ENCODE assay signal across 20 cellular contexts in genomic region chr12:130137141-130138018, GRCh38. TPM values are rescaled to one million over a fixed set of nuclear protein-coding genes. Genes with fewer than 3 reads are reported as not detected.
A peak's percentile ranks its signal among the peaks of the same experiment; 100 is the strongest.
DNase-seq lines count a peak whose midpoint lies in the region; ATAC-seq, FAIRE-seq and TF ChIP-seq lines count a peak whose summit lies in the region.
"Had no signal": no experiment of that assay in that cellular context is flagged by ENCODE, and none has a peak within 500 bp of the region (broad histone marks: within the 10 kb centered on the region; RNA-seq: fewer than 3 reads in every experiment).

No MANE protein-coding gene starts in this region.

- DNase-seq in DMS53 treated with DMSO at 0.1 percent for 48 hours (lab: John Stamatoyannopoulos, UW; ENCODE audit: unreplicated experiment): peak; percentile 37
- peak; percentile 86 for DNase-seq in NCI-H1417 treated with DMSO at 0.1 percent for 48 hours (lab: John Stamatoyannopoulos, UW)
- DNase-seq in RWPE1 (ENCODE audit: low spot score): peak; percentile 66
- peak; percentile 69 for DNase-seq in keratinocyte (ENCODE audit: low read depth, low spot score)
- no peak for DNase-seq in small intestine
- no peak for DNase-seq in upper lobe of right lung
- DNase-seq in dermis blood vessel endothelial cell: no peak
- DNase-seq in pancreas: no peak
- DNase-seq: activated CD4-positive, alpha-beta T cell treated with anti-CD3 and anti-CD28 coated beads for 4 hours; body of pancreas; effector memory CD4-positive, alpha-beta T cell; EL; NCI-H187; T-helper 17 cell; uterus had no signal

- dilution Hi-C loops in keratinocyte (cut with MboI; ENCODE audit: extremely low pct_ligation_motif_present, low sequenced_read_pairs): no loop called here

- ATAC-seq in upper lobe of right lung (no peak), pancreas (no peak)
- ATAC-seq: body of pancreas, K562, Panc1, T-helper 17 cell had no signal

- peaks cover 2% of the 10 kb centered on the region for H3K9me1 ChIP-seq in keratinocyte (ENCODE audit: control insufficient read depth, extremely low read depth, insufficient read depth, low read length)

- H3K79me2 ChIP-seq in keratinocyte (ENCODE audit: control insufficient read depth, insufficient read depth, low read length): no peaks in the 10 kb centered on the region

- H3K4me1 ChIP-seq in keratinocyte (ENCODE audit: control insufficient read depth, extremely low read depth, insufficient read depth, low read length) (peaks cover 33% of the 10 kb centered on the region), small intestine (ENCODE audit: control insufficient read depth in 2 of 2, insufficient read depth in 1 of 2, low read depth in 1 of 2, low read length in 1 of 2) (no peaks in the 10 kb centered on the region), upper lobe of right lung (no peaks in the 10 kb centered on the region), pancreas (no peaks in the 10 kb centered on the region)
- H3K4me1 ChIP-seq: body of pancreas, uterus had no signal

- CTCF ChIA-PET in RWPE1 (lab: Yijun Ruan, JAX): interaction anchor here (0.6 to 1.5 kb wide), 3 partner anchors 15 to 89 kb away, joined by 3 to 5 read pairs (median 4); no protein-coding TSS in a partner anchor

- FAIRE-seq in keratinocyte (lab: Jason Lieb, UNC) (peak; percentile 74), small intestine (lab: Jason Lieb, UNC) (no peak), pancreas (lab: Jason Lieb, UNC) (no peak)
- FAIRE-seq: K562 had no signal

- peaks cover 3% of the 10 kb centered on the region for H3K27me3 ChIP-seq in keratinocyte (ENCODE audit: control insufficient read depth, extremely low read depth, insufficient read depth, low read length)
- no peaks in the 10 kb centered on the region for H3K27me3 ChIP-seq in small intestine (ENCODE audit: control insufficient read depth in 2 of 2, insufficient read depth in 2 of 2, low read length in 2 of 2)
- H3K27me3 ChIP-seq in upper lobe of right lung: no peaks in the 10 kb centered on the region
- H3K27me3 ChIP-seq in pancreas: peaks cover 0 to 4% (median 0%) of the 10 kb centered on the region in 4 donors
- H3K27me3 ChIP-seq: body of pancreas, uterus had no signal

- no peaks in the 10 kb centered on the region for H4K20me1 ChIP-seq in keratinocyte (ENCODE audit: control insufficient read depth, extremely low read depth, insufficient read depth, low read length)

- no peaks in the 10 kb centered on the region for H3K9me3 ChIP-seq in keratinocyte (ENCODE audit: control insufficient read depth, low read depth, low read length)
- H3K9me3 ChIP-seq in small intestine (ENCODE audit: control insufficient read depth, low read depth): no peaks in the 10 kb centered on the region
- no peaks in the 10 kb centered on the region for H3K9me3 ChIP-seq in upper lobe of right lung
- no peaks in the 10 kb centered on the region for H3K9me3 ChIP-seq in pancreas
- H3K9me3 ChIP-seq: body of pancreas, uterus had no signal

- POLR2A ChIA-PET in RWPE1 (lab: Yijun Ruan, JAX; ENCODE audit: low non-redundant PET): no interaction called here

- H3K9ac ChIP-seq in keratinocyte (ENCODE audit: control insufficient read depth, extremely low read depth, insufficient read depth, low read length): peak overlapping the region; percentile 61

- peak overlapping the region; percentile 87 for H3K27ac ChIP-seq in RWPE1
- H3K27ac ChIP-seq in keratinocyte (ENCODE audit: control insufficient read depth, insufficient read depth, low read length): peak overlapping the region; percentile 84
- no peak overlapping the region for H3K27ac ChIP-seq in small intestine (ENCODE audit: low read depth in 1 of 2, low read length in 1 of 2)
- H3K27ac ChIP-seq in upper lobe of right lung: no peak overlapping the region
- no peak overlapping the region for H3K27ac ChIP-seq in pancreas
- H3K27ac ChIP-seq: body of pancreas, uterus had no signal

- 42 to 53% (median 51%) methylated on average over 20 of the region's 20 CpGs for WGBS in small intestine, 3 donors
- WGBS in pancreas, 2 donors: 42 to 51% methylated on average over 20 of the region's 20 CpGs

- intact Hi-C loops in upper lobe of right lung (cut with DNase I) (no loop called here), pancreas (cut with DNase I) (no loop called here)

- H3K4me2 ChIP-seq in keratinocyte (ENCODE audit: control insufficient read depth, extremely low read depth, insufficient read depth, low read depth, low read length): peak overlapping the region; percentile 54

- peak overlapping the region; percentile 51 for H2AFZ ChIP-seq in keratinocyte (ENCODE audit: control insufficient read depth, low read length)

- H3K4me3 ChIP-seq in keratinocyte (ENCODE audit: control insufficient read depth in 2 of 3, extremely low read depth in 1 of 3, insufficient read depth in 2 of 3, low read depth in 1 of 3, low read length in 3 of 3) (peak overlapping the region; percentile 15 to 58 (median 27)), small intestine (ENCODE audit: low read depth in 1 of 2, low read length in 2 of 2) (no peak overlapping the region), upper lobe of right lung (no peak overlapping the region), pancreas (no peak overlapping the region)
- H3K4me3 ChIP-seq: body of pancreas, K562, uterus had no signal

- no peaks in the 10 kb centered on the region for H3K36me3 ChIP-seq in keratinocyte (ENCODE audit: control insufficient read depth in 2 of 2, extremely low read depth in 1 of 2, insufficient read depth in 2 of 2, low read length in 2 of 2)
- no peaks in the 10 kb centered on the region for H3K36me3 ChIP-seq in small intestine (ENCODE audit: control insufficient read depth in 2 of 2, insufficient read depth in 2 of 2, low read length in 2 of 2)
- H3K36me3 ChIP-seq in upper lobe of right lung: no peaks in the 10 kb centered on the region
- no peaks in the 10 kb centered on the region for H3K36me3 ChIP-seq in pancreas
- H3K36me3 ChIP-seq: uterus had no signal

- TF ChIP-seq CTCF in RWPE1 (conservative IDR thresholded peaks at IDR 0.05; ENCODE audit: low read depth): no peak
- TF ChIP-seq CTCF in keratinocyte (optimal IDR thresholded peaks at IDR 0.05 in 1 of 3, IDR thresholded peaks at IDR 0.05 in 1 of 3, conservative IDR thresholded peaks at IDR 0.05 in 1 of 3; ENCODE audit: extremely low read depth in 1 of 3, insufficient read depth in 2 of 3, low read length in 3 of 3): no peak
- TF ChIP-seq CTCF in upper lobe of right lung (IDR thresholded peaks at IDR 0.05): no peak
- no peak for TF ChIP-seq CTCF in pancreas (IDR thresholded peaks at IDR 0.05)

RNA-seq across cellular contexts. Expression of gene FZD10, which starts 24.9 kb away (rescaled TPM):
- polyA plus RNA-seq in keratinocyte (0.55 to 1.9 TPM (median 0.67 TPM) in 3 replicates), small intestine (1 to 10 TPM in 1 of 3 donors, not detected in 2; 1.6 TPM), pancreas (under 1 TPM; 0.04 to 0.07 TPM)
- polyA plus RNA-seq in keratinocyte (2011; ENCODE audit: low read depth): 0.91 TPM
- polyA plus RNA-seq in keratinocyte (2011; cell fraction: cytosol; rRNA removed): 0.29 and 0.48 TPM in 2 replicates
- polyA plus RNA-seq in keratinocyte (2011; cell fraction: nucleus; rRNA removed): 1.1 TPM in 2 replicates
- 2.0 and 2.3 TPM in 2 replicates for polyA plus RNA-seq in keratinocyte (2012; ENCODE audit: low replicate concordance)
- polyA minus RNA-seq in keratinocyte: 1.1 to 1.4 TPM (median 1.3 TPM) in 3 replicates
- 2.9 TPM for polyA minus RNA-seq in keratinocyte (2011; cell fraction: cytosol; rRNA and poly(A)+ RNA removed)
- 1.5 and 2.3 TPM in 2 replicates for polyA minus RNA-seq in keratinocyte (2011; cell fraction: nucleus; rRNA and poly(A)+ RNA removed)
- total RNA-seq in upper lobe of right lung (0.84 TPM), dermis blood vessel endothelial cell (1.0 and 1.7 TPM in 2 replicates), pancreas (under 1 TPM; 0.09 to 0.26 (median 0.16) TPM)
- total RNA-seq: glomerular endothelial cell, K562, pulmonary artery endothelial cell, T-helper 17 cell had no signal
- polyA plus RNA-seq: BJ, K562 had no signal

Comparison
In these comparisons a context has a peak if more than half of its experiments do, and no peak if none do; other contexts are left out.
1. DNase-seq: peak in DMS53 treated with DMSO at 0.1 percent for 48 hours (single experiment), NCI-H1417 treated with DMSO at 0.1 percent for 48 hours (single experiment), RWPE1 (single experiment) and keratinocyte (single experiment); none in small intestine (single experiment), upper lobe of right lung (single experiment), dermis blood vessel endothelial cell (single experiment) and pancreas (0 of 6).
2. H3K27ac ChIP-seq: peak in RWPE1 (single experiment) and keratinocyte (single experiment); none in small intestine (0 of 2), upper lobe of right lung (single experiment) and pancreas (0 of 4).
3. H3K4me3 ChIP-seq: peak in keratinocyte (3 of 3); none in small intestine (0 of 2), upper lobe of right lung (single experiment) and pancreas (0 of 4).